ENCODE assay signal across 12 cellular contexts in the genomic region with DNA sequence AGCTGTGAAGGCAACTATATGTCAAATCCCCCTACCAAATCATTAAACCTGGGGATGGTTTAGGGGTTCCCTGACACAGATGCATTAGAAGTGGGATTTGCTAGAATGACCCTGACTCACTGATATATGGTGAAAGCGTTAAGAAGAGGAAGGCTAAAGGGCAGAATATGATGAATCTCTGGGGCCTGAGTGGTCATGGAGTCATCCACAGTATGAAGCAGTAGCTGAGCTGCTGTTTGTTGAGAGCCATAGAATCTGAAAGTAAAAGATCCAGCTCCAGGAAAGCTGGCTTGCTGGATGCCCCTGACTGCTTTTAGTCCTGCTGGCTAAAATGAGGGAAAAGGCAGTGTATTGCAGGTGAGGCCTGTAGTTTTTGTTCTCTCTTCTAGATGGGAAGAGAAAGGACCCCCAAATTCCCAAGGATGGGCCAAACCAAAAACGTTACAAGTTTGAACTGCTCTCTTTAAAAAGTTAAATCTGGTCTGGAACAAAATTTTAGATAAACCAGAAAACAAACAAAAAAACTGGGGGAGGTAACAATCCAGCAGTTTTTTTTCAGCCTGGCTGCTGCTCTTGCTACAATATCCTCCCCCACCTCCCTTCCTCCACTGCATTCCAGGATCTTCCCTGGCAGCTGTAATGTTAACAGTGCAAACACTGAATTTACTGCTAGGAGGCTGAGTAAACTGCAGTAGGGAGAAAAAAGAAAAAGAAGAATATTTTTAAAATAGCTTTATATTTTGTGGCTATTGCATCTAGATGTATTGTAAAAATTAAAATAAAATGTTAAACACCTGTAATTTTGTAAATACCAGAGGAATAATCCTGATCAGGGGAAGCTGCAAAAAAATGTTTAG. TPM values are rescaled to one million over a fixed set of nuclear protein-coding genes. Genes with fewer than 3 reads are reported as not detected.
DNase-seq lines count a peak whose midpoint lies in the region; ATAC-seq and TF ChIP-seq lines count a peak whose summit lies in the region.
"Had no signal": no experiment of that assay in that cellular context is flagged by ENCODE, and none has a peak within 500 bp of the region (broad histone marks: within the 10 kb centered on the region; RNA-seq: fewer than 3 reads in every experiment).

No MANE protein-coding gene starts in this region.

- no peak for ATAC-seq in CD8-positive, alpha-beta T cell

- no peak for TF ChIP-seq POLR2A in uterus (IDR thresholded peaks at IDR 0.05)

- H3K36me3 ChIP-seq in mucosa of rectum (ENCODE audit: control insufficient read depth in 2 of 2, insufficient read depth in 2 of 2, low read length in 2 of 2) (peaks cover 8 to 29% of the 10 kb centered on the region in 2 donors), uterus (no peaks in the 10 kb centered on the region)
- peaks cover 9% of the 10 kb centered on the region for H3K36me3 ChIP-seq in CD8-positive, alpha-beta T cell (ENCODE audit: insufficient read depth, low read length)

- H3K9me3 ChIP-seq in mucosa of rectum (ENCODE audit: control insufficient read depth in 2 of 2, low read length in 2 of 2) (no peaks in the 10 kb centered on the region), uterus (no peaks in the 10 kb centered on the region)
- H3K9me3 ChIP-seq in CD8-positive, alpha-beta T cell (ENCODE audit: low read length): no peaks in the 10 kb centered on the region

- no peak overlapping the region for H3K4me3 ChIP-seq in mucosa of rectum (ENCODE audit: low read length in 2 of 2)
- no peak overlapping the region for H3K4me3 ChIP-seq in uterus
- H3K4me3 ChIP-seq in CD8-positive, alpha-beta T cell (ENCODE audit: low read depth, low read length): no peak overlapping the region
- H3K4me3 ChIP-seq: BLaER1, PC-9 had no signal

- H3K4me1 ChIP-seq in mucosa of rectum (ENCODE audit: control insufficient read depth in 2 of 2, insufficient read depth in 2 of 2, low read length in 2 of 2): peaks cover 16 to 32% of the 10 kb centered on the region in 2 donors
- H3K4me1 ChIP-seq in uterus: peaks cover 5 to 6% of the 10 kb centered on the region in 2 donors
- peaks cover 18% of the 10 kb centered on the region for H3K4me1 ChIP-seq in CD8-positive, alpha-beta T cell (ENCODE audit: insufficient read depth, low read length)

- no peaks in the 10 kb centered on the region for H3K27me3 Mint-ChIP-seq in MCF 10A (ENCODE audit: insufficient read depth, unreplicated experiment)
- no peaks in the 10 kb centered on the region for H3K27me3 Mint-ChIP-seq in CD8-positive, alpha-beta T cell (ENCODE audit: low read depth)

- BruUV-seq in MCF 10A (replicated peaks; lab: Mats Ljungman, UMichigan): no TSS peak

- intact Hi-C loops in MCF 10A (cut with micrococcal nuclease) (no loop called here), uterus (cut with DNase I; ENCODE audit: low total_unique reads) (no loop called here)
- intact Hi-C loops in CD8-positive, alpha-beta T cell (cut with DNase I, micrococcal nuclease): no loop called here

- H3K27ac ChIP-seq in mucosa of rectum (ENCODE audit: low read depth in 2 of 2, low read length in 2 of 2) (peak overlapping the region; percentile 43 to 66), uterus (peak overlapping the region; percentile 67 to 95)
- no peak overlapping the region for H3K27ac ChIP-seq in CD8-positive, alpha-beta T cell (ENCODE audit: low read depth, low read length)
- H3K27ac ChIP-seq: BLaER1, PC-9 had no signal

- CTCF ChIA-PET in MCF 10A (lab: Yijun Ruan, JAX): interaction anchor here (0.8 kb wide), 1 partner anchor 338 kb away, joined by 3 read pairs; no protein-coding TSS in a partner anchor
- CTCF ChIA-PET in CD8-positive, alpha-beta T cell (lab: Charles Lee): interaction anchor here (2.4 kb wide), 1 partner anchor 53 kb away, joined by 6 read pairs; no protein-coding TSS in a partner anchor

- peaks cover 54% of the 10 kb centered on the region for H3K36me3 Mint-ChIP-seq in MCF 10A (ENCODE audit: insufficient read depth, unreplicated experiment)
- peaks cover 78% of the 10 kb centered on the region for H3K36me3 Mint-ChIP-seq in CD8-positive, alpha-beta T cell

- TF ChIP-seq CTCF in MCF 10A (IDR thresholded peaks at IDR 0.05; ENCODE audit: unreplicated experiment): no peak
- peak in 1 of 4 experiments; percentile 7 for TF ChIP-seq CTCF in uterus (IDR thresholded peaks at IDR 0.05)
- TF ChIP-seq CTCF in CD8-positive, alpha-beta T cell (IDR thresholded peaks at IDR 0.05): no peak

- H3K9ac ChIP-seq in mucosa of rectum (ENCODE audit: low read depth in 1 of 2, low read length in 2 of 2): no peak overlapping the region
- H3K9ac ChIP-seq: BLaER1 had no signal

- peaks cover 8% of the 10 kb centered on the region for H3K4me1 Mint-ChIP-seq in MCF 10A (ENCODE audit: insufficient read depth, unreplicated experiment)
- H3K4me1 Mint-ChIP-seq in CD8-positive, alpha-beta T cell (ENCODE audit: low read depth): peaks cover 38% of the 10 kb centered on the region

- POLR2A ChIA-PET in MCF 10A (lab: Yijun Ruan, JAX): interaction anchor here (0.6 to 1.4 kb wide), 5 partner anchors 9 to 1043 kb away, joined by 3 to 4 read pairs (median 3); partner anchors contain the start of gene SEL1L
- POLR2A ChIA-PET in CD8-positive, alpha-beta T cell (lab: Charles Lee): interaction anchor here (0.8 to 1.3 kb wide), 2 partner anchors 14 to 24 kb away, joined by 3 read pairs; no protein-coding TSS in a partner anchor

- in situ Hi-C loops in T47D (cut with HindIII; ENCODE audit: low pct_unique_long_range_greater_than_20kb, low sequenced_read_pairs): no loop called here

- DNase-seq in T47D (ENCODE audit: low read depth in 1 of 2, low spot score in 1 of 2) (peak; percentile 60 to 90), MCF 10A (ENCODE audit: unreplicated experiment) (no peak), fibroblast of peridontal ligament (ENCODE audit: extremely low read depth) (peak; percentile 68), uterus (peak; percentile 43 to 60), HT-29 (ENCODE audit: low spot score) (no peak)
- DNase-seq in stimulated activated naive CD4-positive, alpha-beta T cell treated with Interleukin-2 at 50 U/mL for 16 hours (lab: John Stamatoyannopoulos, UW): no peak
- no peak for DNase-seq in CD8-positive, alpha-beta T cell
- DNase-seq: activated CD4-positive, alpha-beta T cell treated with anti-CD3 and anti-CD28 coated beads, Interleukin-2, amount 50 U/mL, for 48 hours; KG1; PC-9 had no signal

- H3K27me3 ChIP-seq in mucosa of rectum (ENCODE audit: control insufficient read depth in 2 of 2, insufficient read depth in 2 of 2, low read length in 2 of 2) (no peaks in the 10 kb centered on the region), uterus (no peaks in the 10 kb centered on the region)
- H3K27me3 ChIP-seq in CD8-positive, alpha-beta T cell (ENCODE audit: insufficient read depth, low read length): no peaks in the 10 kb centered on the region
- H3K27me3 ChIP-seq: BLaER1 had no signal

- no peak overlapping the region for H3K27ac Mint-ChIP-seq in MCF 10A (ENCODE audit: low read depth, unreplicated experiment)
- H3K27ac Mint-ChIP-seq in CD8-positive, alpha-beta T cell: no peak overlapping the region

- H3K9me3 Mint-ChIP-seq in MCF 10A (ENCODE audit: unreplicated experiment): no peaks in the 10 kb centered on the region
- H3K9me3 Mint-ChIP-seq in CD8-positive, alpha-beta T cell: no peaks in the 10 kb centered on the region

- H3K4me3 Mint-ChIP-seq in MCF 10A (ENCODE audit: unreplicated experiment): no peak overlapping the region
- no peak overlapping the region for H3K4me3 Mint-ChIP-seq in CD8-positive, alpha-beta T cell

RNA-seq across cellular contexts. Expression of gene SEL1L, which starts 16.5 kb away (rescaled TPM):
- total RNA-seq in MCF 10A (2022) (152 and 190 TPM in 2 replicates), uterus (10 to 100 TPM; 38.2 to 80.5 (median 64.0) TPM)
- 13.3 and 21.5 TPM in 2 replicates for total RNA-seq in HT-29 (2014; rRNA removed; shearing (Covaris generic))
- 10 to 100 TPM; 41.2 to 46.5 TPM for total RNA-seq in CD8-positive, alpha-beta T cell

Comparison
In these comparisons a context has a peak if more than half of its experiments do, and no peak if none do; other contexts are left out.
1. DNase-seq: peak in T47D (2 of 2), fibroblast of peridontal ligament (single experiment) and uterus (2 of 2); none in MCF 10A (single experiment), HT-29 (single experiment), stimulated activated naive CD4-positive, alpha-beta T cell treated with Interleukin-2 at 50 U/mL for 16 hours (single experiment) and CD8-positive, alpha-beta T cell (0 of 7).